Comparison of ENCODE assay signal across 1 cellular context in genomic region chr12:53044052-53044581, GRCh38.
TF ChIP-seq lines count a peak whose summit lies in the region.

No MANE protein-coding gene starts in this region.

TF ChIP-seq in H1, 55 proteins besides CTCF, POLR2A, EP300 and RAD21:
- TF ChIP-seq CBX8 (IDR thresholded peaks at IDR 0.05; ENCODE audit: borderline replicate concordance, low read depth, low read length) = no peak
- TF ChIP-seq KDM5A (IDR thresholded peaks at IDR 0.05; ENCODE audit: low read length) = no peak
- no peak for TF ChIP-seq CBX5 (IDR thresholded peaks at IDR 0.05; ENCODE audit: low read depth, low read length)
- TF ChIP-seq RXRA (IDR thresholded peaks at IDR 0.05; ENCODE audit: insufficient read depth, low read depth, low read length) = no peak
- no peak for TF ChIP-seq TAF1 (IDR thresholded peaks at IDR 0.05; ENCODE audit: low read depth, low read length)
- no peak for TF ChIP-seq KDM4A (IDR thresholded peaks at IDR 0.05; ENCODE audit: low read depth, low read length, severe bottlenecking)
- TF ChIP-seq SIX5 (IDR thresholded peaks at IDR 0.05; ENCODE audit: low read depth, low read length) = no peak
- no peak for TF ChIP-seq EZH2 (IDR thresholded peaks at IDR 0.05; ENCODE audit: low read depth, low read length, severe bottlenecking)
- TF ChIP-seq BCL11A (IDR thresholded peaks at IDR 0.05; ENCODE audit: low read depth in 2 of 2, low read length in 2 of 2) = no peak
- no peak for TF ChIP-seq NANOG (IDR thresholded peaks at IDR 0.05; ENCODE audit: insufficient read depth, low read depth, low read length, poor library complexity, severe bottlenecking)
- TF ChIP-seq ATF2 (IDR thresholded peaks at IDR 0.05; ENCODE audit: low read length) = no peak
- no peak for TF ChIP-seq HDAC6 (IDR thresholded peaks at IDR 0.05; ENCODE audit: low read depth, low read length)
- no peak for TF ChIP-seq USF2 (IDR thresholded peaks at IDR 0.05; ENCODE audit: low read length)
- no peak for TF ChIP-seq SP2 (IDR thresholded peaks at IDR 0.05; ENCODE audit: low read length)
- no peak for TF ChIP-seq RNF2 (IDR thresholded peaks at IDR 0.05; ENCODE audit: borderline replicate concordance, low read depth, low read length, missing control alignments, poor library complexity, severe bottlenecking)
